8 cellular contexts compared by ENCODE assay signal in the genomic region with DNA sequence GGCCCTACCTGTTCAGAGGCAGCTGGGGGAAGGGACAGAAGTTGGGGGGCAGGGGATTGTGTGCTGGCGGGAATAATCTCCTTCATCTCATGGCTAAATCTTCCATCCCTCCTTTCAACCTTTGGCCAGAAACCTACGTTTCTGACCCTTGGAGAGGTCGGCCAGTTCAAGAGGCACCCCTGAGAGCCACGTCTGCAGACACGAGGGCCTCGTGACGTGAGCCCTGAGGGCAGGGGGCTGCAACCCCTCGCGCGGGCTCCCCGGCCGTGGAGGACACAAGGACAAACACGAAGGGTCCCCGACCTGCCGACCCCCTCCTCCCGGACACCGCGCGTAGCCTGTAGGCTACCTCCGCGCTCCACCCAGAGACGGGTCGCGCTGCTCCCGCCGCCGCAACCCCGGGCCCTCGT. TPM values are rescaled to one million over a fixed set of nuclear protein-coding genes. Genes with fewer than 3 reads are reported as not detected.
DNase-seq lines count a peak whose midpoint lies in the region; ATAC-seq lines count a peak whose summit lies in the region.

No MANE protein-coding gene starts in this region.

- no peaks in the 10 kb centered on the region for H3K27me3 Mint-ChIP-seq in stimulated activated naive CD8-positive, alpha-beta T cell treated with anti-CD3 and anti-CD28 coated beads, Interleukin-15, Interleukin-2, amounts not matched to agents 100 ng/mL and 50 ng/mL, for 24 hours
- H3K27me3 Mint-ChIP-seq in naive thymus-derived CD8-positive, alpha-beta T cell: peaks cover 0 to 2% (median 0%) of the 10 kb centered on the region in 5 donors

- H3K36me3 Mint-ChIP-seq in stimulated activated naive CD8-positive, alpha-beta T cell treated with anti-CD3 and anti-CD28 coated beads, Interleukin-15, Interleukin-2, amounts not matched to agents 100 ng/mL and 50 ng/mL, for 24 hours (ENCODE audit: low read depth): peaks cover 39% of the 10 kb centered on the region
- peaks cover 0 to 34% (median 9%) of the 10 kb centered on the region in 3 donors for H3K36me3 Mint-ChIP-seq in naive thymus-derived CD8-positive, alpha-beta T cell

- H3K4me3 Mint-ChIP-seq in stimulated activated naive CD8-positive, alpha-beta T cell treated with anti-CD3 and anti-CD28 coated beads, Interleukin-15, Interleukin-2, amounts not matched to agents 100 ng/mL and 50 ng/mL, for 24 hours: peak overlapping the region; percentile 97
- peak overlapping the region; percentile 92 to 99 (median 95) for H3K4me3 Mint-ChIP-seq in naive thymus-derived CD8-positive, alpha-beta T cell

- no peaks in the 10 kb centered on the region for H3K9me3 ChIP-seq in ectodermal cell (ENCODE audit: control insufficient read depth, low read length)

- peak overlapping the region; percentile 96 for H3K4me3 ChIP-seq in ectodermal cell (ENCODE audit: insufficient read depth, low read depth, low read length)

- DNase-seq in stimulated activated naive CD8-positive, alpha-beta T cell treated with anti-CD3 and anti-CD28 coated beads, Interleukin-15, Interleukin-2, amounts not matched to agents 100 U/mL and 50 U/mL, for 24 hours: no peak
- DNase-seq in NCI-H69 (lab: John Stamatoyannopoulos, UW): peak; percentile 63
- DNase-seq in naive thymus-derived CD8-positive, alpha-beta T cell: peak in 1 of 10 donors; percentile 25
- DNase-seq in GDM1 (lab: John Stamatoyannopoulos, UW): no peak
- DNase-seq in medulla oblongata (ENCODE audit: extremely low spot score): no peak

- ATAC-seq in stimulated activated naive CD8-positive, alpha-beta T cell treated with anti-CD3 and anti-CD28 coated beads, Interleukin-15, Interleukin-2, amounts not matched to agents 100 U/mL and 50 U/mL, for 24 hours: no peak
- no peak for ATAC-seq in naive thymus-derived CD8-positive, alpha-beta T cell
- no peak for ATAC-seq in GM18861 (IDR thresholded peaks at IDR 0.05; ENCODE audit: unreplicated experiment)

- WGBS in ectodermal cell, 2 experiments: 2 to 5% methylated on average over 29 of the region's 29 CpGs

- peaks cover 51% of the 10 kb centered on the region for H3K4me1 Mint-ChIP-seq in stimulated activated naive CD8-positive, alpha-beta T cell treated with anti-CD3 and anti-CD28 coated beads, Interleukin-15, Interleukin-2, amounts not matched to agents 100 ng/mL and 50 ng/mL, for 24 hours (ENCODE audit: low read depth)
- H3K4me1 Mint-ChIP-seq in naive thymus-derived CD8-positive, alpha-beta T cell: peaks cover 14 to 59% (median 54%) of the 10 kb centered on the region in 4 donors

- H3K4me1 ChIP-seq in ectodermal cell (ENCODE audit: control insufficient read depth, insufficient read depth, low read length): peaks cover 25% of the 10 kb centered on the region

- no peaks in the 10 kb centered on the region for H3K9me3 Mint-ChIP-seq in stimulated activated naive CD8-positive, alpha-beta T cell treated with anti-CD3 and anti-CD28 coated beads, Interleukin-15, Interleukin-2, amounts not matched to agents 100 ng/mL and 50 ng/mL, for 24 hours
- no peaks in the 10 kb centered on the region for H3K9me3 Mint-ChIP-seq in naive thymus-derived CD8-positive, alpha-beta T cell

- no peaks in the 10 kb centered on the region for H3K27me3 ChIP-seq in ectodermal cell (ENCODE audit: control insufficient read depth, insufficient read depth, low read length, poor library complexity, severe bottlenecking)

- peak overlapping the region; percentile 97 for H3K27ac ChIP-seq in ectodermal cell (ENCODE audit: insufficient read depth, low read depth, low read length, poor library complexity, severe bottlenecking)

- POLR2A ChIA-PET in naive thymus-derived CD8-positive, alpha-beta T cell (lab: Charles Lee): interaction anchor here (0.9 to 4.6 kb wide), 13 partner anchors 15 to 190 kb away, joined by 3 to 26 read pairs (median 5); a partner anchor contains a TSS

- peak overlapping the region; percentile 97 for H3K27ac Mint-ChIP-seq in stimulated activated naive CD8-positive, alpha-beta T cell treated with anti-CD3 and anti-CD28 coated beads, Interleukin-15, Interleukin-2, amounts not matched to agents 100 ng/mL and 50 ng/mL, for 24 hours
- peak overlapping the region; percentile 97 to 100 (median 98) for H3K27ac Mint-ChIP-seq in naive thymus-derived CD8-positive, alpha-beta T cell

- peaks cover 14% of the 10 kb centered on the region for H3K36me3 ChIP-seq in ectodermal cell (ENCODE audit: control insufficient read depth, insufficient read depth, low read length)

RNA-seq across cellular contexts. Expression of a gene that starts 0.9 kb away (rescaled TPM):
- polyA plus RNA-seq in ectodermal cell (2013, experiment 1 of 4): 1,611 TPM
- 1,629 TPM for polyA plus RNA-seq in ectodermal cell (2013, experiment 2 of 4)
- 1,522 TPM for polyA plus RNA-seq in ectodermal cell (2013, experiment 3 of 4)
- polyA plus RNA-seq in ectodermal cell (2013, experiment 4 of 4): 1,529 TPM
- 1,000 to 10,000 TPM; 1,656 to 1,664 TPM for total RNA-seq in naive thymus-derived CD8-positive, alpha-beta T cell
- polyA plus RNA-seq in naive thymus-derived CD8-positive, alpha-beta T cell: 1,000 to 10,000 TPM; 1,899 to 2,106 (median 2,080) TPM

RNA-seq across cellular contexts. Expression of a gene that starts 5.3 kb away (rescaled TPM):
- polyA plus RNA-seq in ectodermal cell (2013, experiment 1 of 4): 3.0 TPM
- 3.1 TPM for polyA plus RNA-seq in ectodermal cell (2013, experiment 2 of 4)
- polyA plus RNA-seq in ectodermal cell (2013, experiment 3 of 4): 4.1 TPM
- 3.1 TPM for polyA plus RNA-seq in ectodermal cell (2013, experiment 4 of 4)
- 1 to 10 TPM; 5.6 to 5.8 TPM for total RNA-seq in naive thymus-derived CD8-positive, alpha-beta T cell
- 10 to 100 TPM in 1 of 3 donors, 1 to 10 TPM in 2; 4.2 to 14.3 (median 9.9) TPM for polyA plus RNA-seq in naive thymus-derived CD8-positive, alpha-beta T cell

RNA-seq across cellular contexts. Expression of a gene that starts 9.3 kb away (rescaled TPM):
- not detected for polyA plus RNA-seq in ectodermal cell (2013, experiment 1 of 4)
- polyA plus RNA-seq in ectodermal cell (2013, experiment 2 of 4): not detected
- not detected for polyA plus RNA-seq in ectodermal cell (2013, experiment 3 of 4)
- not detected for polyA plus RNA-seq in ectodermal cell (2013, experiment 4 of 4)
- 1 to 10 TPM in 1 of 2 experiments, under 1 TPM in 1; 0.39 to 1.2 TPM for total RNA-seq in naive thymus-derived CD8-positive, alpha-beta T cell
- polyA plus RNA-seq in naive thymus-derived CD8-positive, alpha-beta T cell: not detected

RNA-seq across cellular contexts. Expression of a gene that starts 22.3 kb away (rescaled TPM):
- 11.3 TPM for polyA plus RNA-seq in ectodermal cell (2013, experiment 1 of 4)
- 11.9 TPM for polyA plus RNA-seq in ectodermal cell (2013, experiment 2 of 4)
- 9.1 TPM for polyA plus RNA-seq in ectodermal cell (2013, experiment 3 of 4)
- 9.5 TPM for polyA plus RNA-seq in ectodermal cell (2013, experiment 4 of 4)
- 10 to 100 TPM; 10.6 to 10.7 TPM for total RNA-seq in naive thymus-derived CD8-positive, alpha-beta T cell
- polyA plus RNA-seq in naive thymus-derived CD8-positive, alpha-beta T cell: 1 to 10 TPM; 6.3 to 6.5 (median 6.4) TPM

RNA-seq across cellular contexts. Expression of a gene that starts 23.6 kb away (rescaled TPM):
- polyA plus RNA-seq in ectodermal cell (2013, experiment 1 of 4): 5.3 TPM
- 6.4 TPM for polyA plus RNA-seq in ectodermal cell (2013, experiment 2 of 4)
- polyA plus RNA-seq in ectodermal cell (2013, experiment 3 of 4): 5.2 TPM
- polyA plus RNA-seq in ectodermal cell (2013, experiment 4 of 4): 4.8 TPM
- total RNA-seq in naive thymus-derived CD8-positive, alpha-beta T cell: 1 to 10 TPM; 4.7 to 6.6 TPM
- polyA plus RNA-seq in naive thymus-derived CD8-positive, alpha-beta T cell: 1 to 10 TPM; 1.8 to 2.2 (median 1.9) TPM
